12 cellular contexts compared by ENCODE assay signal in genomic region chr6:100461273-100461919, GRCh38. TPM values are rescaled to one million over a fixed set of nuclear protein-coding genes. Genes with fewer than 3 reads are reported as not detected.
DNase-seq lines count a peak whose midpoint lies in the region; ATAC-seq, FAIRE-seq and TF ChIP-seq lines count a peak whose summit lies in the region.
"Had no signal": no experiment of that assay in that cellular context is flagged by ENCODE, and none has a peak within 500 bp of the region (broad histone marks: within the 10 kb centered on the region; RNA-seq: fewer than 3 reads in every experiment).

No MANE protein-coding gene starts in this region.

- H3K27ac ChIP-seq in HepG2 (ENCODE audit: extremely low read length, insufficient read depth, low read length) (no peak overlapping the region), right lobe of liver (no peak overlapping the region), Karpas-422 (ENCODE audit: low read length) (no peak overlapping the region)
- H3K27ac ChIP-seq: epithelial cell of prostate had no signal

- H3K9ac ChIP-seq in HepG2 (ENCODE audit: insufficient read depth, low read depth, low read length) (no peak overlapping the region), Karpas-422 (ENCODE audit: low read length) (no peak overlapping the region)

- TF ChIP-seq RAD21 in HepG2 (CRISPR knock-in tag; IDR thresholded peaks at IDR 0.05), result no peak

- H3K4me2 ChIP-seq in HepG2 (ENCODE audit: low read depth, low read length) (no peak overlapping the region), Karpas-422 (ENCODE audit: low read depth, low read length, poor library complexity, severe bottlenecking) (no peak overlapping the region)

- FAIRE-seq in HepG2 (lab: Jason Lieb, UNC), result no peak

- TF ChIP-seq CTCF in HepG2 (CRISPR knock-in tag; IDR thresholded peaks at IDR 0.05) (no peak), right lobe of liver (IDR thresholded peaks at IDR 0.05) (no peak)

- H3K27me3 ChIP-seq in HepG2 (ENCODE audit: control insufficient read depth in 1 of 2, insufficient read depth in 2 of 2, low read length in 2 of 2) (peaks cover 6 to 49% of the 10 kb centered on the region in 2 experiments), right lobe of liver (peaks cover 42 to 93% of the 10 kb centered on the region in 2 donors), Karpas-422 (ENCODE audit: low read length) (no peaks in the 10 kb centered on the region)

- H3K4me3 ChIP-seq in HepG2 (replicated peaks in 1 of 3; ENCODE audit: insufficient read depth in 1 of 3, low read depth in 2 of 3, low read length in 3 of 3), result no peak overlapping the region
- H3K4me3 ChIP-seq in right lobe of liver, result no peak overlapping the region
- no peak overlapping the region for H3K4me3 ChIP-seq in Karpas-422 (ENCODE audit: low read length)

- intact Hi-C loops in HepG2 (cut with micrococcal nuclease; ENCODE audit: unreplicated experiment), result no loop called here
- intact Hi-C loops in right lobe of liver (cut with DNase I), result no loop called here

- no peak for DNase-seq in HepG2 (ENCODE audit: low spot score)
- DNase-seq in right lobe of liver, result no peak
- peak; percentile 94 for DNase-seq in NCI-H748 (lab: John Stamatoyannopoulos, UW; ENCODE audit: unreplicated experiment)
- DNase-seq in glomerular visceral epithelial cell (ENCODE audit: extremely low spot score), result peak; percentile 66
- no peak for DNase-seq in activated CD8-positive, alpha-beta memory T cell treated with anti-CD3 and anti-CD28 coated beads, Interleukin-2, amount 50 U/mL, for 48 hours
- no peak for DNase-seq in NCI-H2171 (lab: John Stamatoyannopoulos, UW)
- no peak for DNase-seq in Karpas-422
- DNase-seq: CD8-positive, alpha-beta T cell; NCI-H2171 treated with DMSO at 0.1 percent for 48 hours; occipital lobe had no signal

- no peaks in the 10 kb centered on the region for H3K9me2 ChIP-seq in Karpas-422 (replicated peaks; ENCODE audit: insufficient read depth, low read length)

- H2AFZ ChIP-seq in HepG2 (ENCODE audit: low read length) (no peak overlapping the region), Karpas-422 (ENCODE audit: low read length) (no peak overlapping the region)

- POLR2A ChIA-PET in HepG2 (lab: Yijun Ruan, JAX), result no interaction called here

- TF ChIP-seq EP300 in HepG2 (IDR thresholded peaks at IDR 0.05; ENCODE audit: low read depth in 2 of 2, low read length in 2 of 2), result no peak
- TF ChIP-seq EP300 in HepG2 (CRISPR knock-in tag; IDR thresholded peaks at IDR 0.05; ENCODE audit: borderline replicate concordance), result no peak

- H3K79me2 ChIP-seq in HepG2 (ENCODE audit: insufficient read depth, low read length) (no peaks in the 10 kb centered on the region), Karpas-422 (ENCODE audit: low read length) (no peaks in the 10 kb centered on the region)

- TF ChIP-seq POLR2A in HepG2 (IDR thresholded peaks at IDR 0.05; ENCODE audit: insufficient read depth in 1 of 2, low read depth in 2 of 2, low read length in 2 of 2) (no peak), right lobe of liver (IDR thresholded peaks at IDR 0.05) (no peak)

- 33% methylated on average over 29 of the region's 29 CpGs for WGBS in HepG2 (ENCODE audit: low lambda C conversion rate)
- WGBS in right lobe of liver (ENCODE audit: insufficient coverage, low coverage, low lambda C conversion rate, missing lambda C conversion rate), result 15% methylated on average over 23 of the region's 29 CpGs

- in situ Hi-C loops in HepG2 (cut with HindIII; ENCODE audit: extremely low pct_ligation_motif_present, low pct_unique_long_range_greater_than_20kb), result no loop called here

- ATAC-seq in HepG2 (no peak), right lobe of liver (no peak), HG03432 (IDR thresholded peaks at IDR 0.05; ENCODE audit: unreplicated experiment) (no peak)
- ATAC-seq: CD8-positive, alpha-beta T cell had no signal

- H3K9me3 ChIP-seq in HepG2 (ENCODE audit: low read length) (no peaks in the 10 kb centered on the region), right lobe of liver (no peaks in the 10 kb centered on the region), Karpas-422 (ENCODE audit: low read length) (no peaks in the 10 kb centered on the region)

- CTCF ChIA-PET in HepG2 (lab: Yijun Ruan, JAX; ENCODE audit: low intra/inter-chr PET ratio, low total read pairs), result no interaction called here

- H3K36me3 ChIP-seq in HepG2 (replicated peaks in 1 of 2; ENCODE audit: control insufficient read depth in 1 of 2, insufficient read depth in 2 of 2, low read length in 2 of 2), result no peaks in the 10 kb centered on the region
- H3K36me3 ChIP-seq in right lobe of liver, result no peaks in the 10 kb centered on the region
- no peaks in the 10 kb centered on the region for H3K36me3 ChIP-seq in Karpas-422 (ENCODE audit: insufficient read depth, low read length)

- H4K20me1 ChIP-seq in HepG2 (ENCODE audit: insufficient read depth, low read length) (peaks cover 2% of the 10 kb centered on the region; the same call in 1 of the 2 replicates), Karpas-422 (ENCODE audit: insufficient read depth, low read depth, low read length) (no peaks in the 10 kb centered on the region)

- no TSS peak for BruUV-seq in HepG2 (replicated peaks; lab: Mats Ljungman, UMichigan)

- H3K4me1 ChIP-seq in HepG2 (ENCODE audit: insufficient read depth, low read length), result peaks cover 2% of the 10 kb centered on the region; the same call in 1 of the 2 replicates
- H3K4me1 ChIP-seq in right lobe of liver, result peaks cover 0 to 9% (median 0%) of the 10 kb centered on the region in 4 donors
- H3K4me1 ChIP-seq in Karpas-422 (ENCODE audit: low read length), result no peaks in the 10 kb centered on the region

TF ChIP-seq in HepG2, 621 proteins besides CTCF, POLR2A, EP300 and RAD21:
- no peak for TF ChIP-seq FOXA1 (IDR thresholded peaks at IDR 0.05)
- no peak for TF ChIP-seq FOXA1 (CRISPR knock-in tag; IDR thresholded peaks at IDR 0.05)
- TF ChIP-seq EZH2 (conservative IDR thresholded peaks at IDR 0.05; ENCODE audit: low read depth, low read length), result 0 out of 2 replicates have a peak, but pooled peaks have one; percentile 25
- TF ChIP-seq ZSCAN25 (CRISPR knock-in tag; IDR thresholded peaks at IDR 0.05), result no peak
- TF ChIP-seq ZNF101 (CRISPR knock-in tag; IDR thresholded peaks at IDR 0.05; ENCODE audit: borderline replicate concordance, low read depth), result no peak
- TF ChIP-seq NBN (conservative IDR thresholded peaks at IDR 0.05), result no peak

RNA-seq across cellular contexts. Expression of gene SIM1, which starts 3.3 kb away (rescaled TPM):
- total RNA-seq in HepG2 (2016; rRNA removed; fragmentation: Illumina TruSeq; extraction: Trizol) (not detected in 2 replicates), right lobe of liver (under 1 TPM in 2 of 6 experiments, not detected in 4; 0.04 to 0.07 TPM)
- not detected in 2 replicates for total RNA-seq in HepG2 (2016; cell fraction: cytosol; rRNA removed; fragmentation: Illumina TruSeq; extraction: Trizol; ENCODE audit: low read depth)
- total RNA-seq in HepG2 (2016; cell fraction: insoluble cytoplasmic fraction; rRNA removed; fragmentation: Illumina TruSeq; extraction: Trizol), result not detected in 2 replicates
- total RNA-seq in HepG2 (2016; cell fraction: membrane; rRNA removed; fragmentation: Illumina TruSeq; extraction: Trizol), result not detected in 2 replicates
- not detected in 2 replicates for total RNA-seq in HepG2 (2016; cell fraction: nucleus; rRNA removed; fragmentation: Illumina TruSeq; extraction: Trizol)
- polyA plus RNA-seq in HepG2 (2011; rRNA removed), result not detected in 2 replicates
- not detected in 2 replicates for polyA plus RNA-seq in HepG2 (2011; cell fraction: cytosol; rRNA removed)
- polyA plus RNA-seq in HepG2 (2011; cell fraction: nucleus; rRNA removed), result not detected in 2 replicates
- not detected in 2 replicates for polyA plus RNA-seq in HepG2 (2012)
- not detected in 2 replicates for polyA plus RNA-seq in HepG2 (2016; cell fraction: cytosol; fragmentation: Illumina TruSeq; extraction: Trizol; ENCODE audit: low read depth)
- not detected in 2 replicates for polyA plus RNA-seq in HepG2 (2016; cell fraction: insoluble cytoplasmic fraction; fragmentation: Illumina TruSeq; extraction: Trizol; ENCODE audit: low read depth)
- not detected in 2 replicates for polyA plus RNA-seq in HepG2 (2016; cell fraction: membrane; fragmentation: Illumina TruSeq; extraction: Trizol; ENCODE audit: low read depth)
- polyA plus RNA-seq in HepG2 (2016; cell fraction: nucleus; fragmentation: Illumina TruSeq; extraction: Trizol; ENCODE audit: insufficient read depth, low read depth), result not detected in 2 replicates
- polyA minus RNA-seq in HepG2 (2011; rRNA and poly(A)+ RNA removed; ENCODE audit: low replicate concordance), result not detected in 2 replicates
- polyA minus RNA-seq in HepG2 (2011; cell fraction: cytosol; rRNA and poly(A)+ RNA removed), result not detected in 2 replicates
- polyA minus RNA-seq in HepG2 (2011; cell fraction: nucleus; rRNA and poly(A)+ RNA removed), result not detected in 2 replicates
- not detected in 2 replicates for total RNA-seq in Karpas-422 (2014; rRNA removed; shearing (Covaris generic); ENCODE audit: low replicate concordance)
- total RNA-seq: CD8-positive, alpha-beta T cell; occipital lobe had no signal

Comparison
In these comparisons a context has a peak if more than half of its experiments do, and no peak if none do; other contexts are left out.
1. DNase-seq: peak in NCI-H748 (single experiment) and glomerular visceral epithelial cell (single experiment); none in HepG2 (single experiment), right lobe of liver (0 of 3), activated CD8-positive, alpha-beta memory T cell treated with anti-CD3 and anti-CD28 coated beads, Interleukin-2, amount 50 U/mL, for 48 hours (single experiment), NCI-H2171 (single experiment) and Karpas-422 (single experiment).